In genomic region chr1:34970829-34971228, GRCh38 we compare ENCODE assay signal across 1 cellular context.
TF ChIP-seq lines count a peak whose summit lies in the region.

No MANE protein-coding gene starts in this region.

TF ChIP-seq in K562, 482 proteins besides CTCF, POLR2A, EP300 and RAD21 (continued from another document):
- TF ChIP-seq CHAMP1 (IDR thresholded peaks at IDR 0.05) (no peak), SMC3 (conservative IDR thresholded peaks at IDR 0.05; ENCODE audit: insufficient read depth, low read depth, low read length) (no peak)
